In genomic region chr19:14003279-14004051, GRCh38 we compare ENCODE assay signal across 1 cellular context.
TF ChIP-seq lines count a peak whose summit lies in the region.

No MANE protein-coding gene starts in this region.

TF ChIP-seq in HEK293, 187 proteins besides CTCF, POLR2A, EP300 and RAD21:
- TF ChIP-seq ZBTB20 (tag by site-specific recombination; IDR thresholded peaks at IDR 0.05) (peak; percentile 53), ZNF488 (tag by site-specific recombination; IDR thresholded peaks at IDR 0.05) (no peak), ZNF341 (tag by site-specific recombination; IDR thresholded peaks at IDR 0.05; ENCODE audit: low read depth) (peak; percentile 64), SCRT2 (tag by site-specific recombination; IDR thresholded peaks at IDR 0.05) (peak; percentile 84), SCRT1 (tag by site-specific recombination; IDR thresholded peaks at IDR 0.05; ENCODE audit: borderline replicate concordance) (peak; percentile 73; the same call in 1 of the 2 replicates), ZNF174 (tag by site-specific recombination; IDR thresholded peaks at IDR 0.05) (no peak), PRDM4 (tag by site-specific recombination; IDR thresholded peaks at IDR 0.05) (0 out of 2 replicates have a peak, but pooled peaks have one; percentile 23), ZEB2 (tag by site-specific recombination; IDR thresholded peaks at IDR 0.05) (0 out of 2 replicates have a peak, but pooled peaks have one; percentile 29)
TF ChIP-seq in HEK293: peak in this region for 6.
